Comparison of ENCODE assay signal across 7 cellular contexts in genomic region chr4:8654139-8654538, GRCh38.
A peak's percentile ranks its signal among the peaks of the same experiment; 100 is the strongest.
DNase-seq lines count a peak whose midpoint lies in the region; ATAC-seq, FAIRE-seq and TF ChIP-seq lines count a peak whose summit lies in the region.
"Not testable (repeated sequence)": the region's sequence is repeated elsewhere in the genome, so short reads cannot be mapped to it uniquely, and the experiment has no call there.

No MANE protein-coding gene starts in this region.

- H3K9me3 ChIP-seq in HEK293 (ENCODE audit: control insufficient read depth, insufficient read depth, low read depth, low read length); K562 (replicated peaks; ENCODE audit: control insufficient read depth, insufficient read depth, low read depth, low read length); upper lobe of right lung: not testable (repeated sequence)

- H3K27ac ChIP-seq in HEK293 (ENCODE audit: extremely low read depth, low read depth, low read length); K562 (ENCODE audit: extremely low read depth, low read depth, low read length); upper lobe of right lung: not testable (repeated sequence)

- in situ Hi-C loops in K562 (cut with MboI) = not testable (repeated sequence)

- POLR2A ChIA-PET in HEK293 (lab: Yijun Ruan, JAX); K562 (lab: Yijun Ruan, JAX): not testable (repeated sequence)

- H3K36me3 ChIP-seq in HEK293 (ENCODE audit: control insufficient read depth in 2 of 2, insufficient read depth in 1 of 2, low read length in 2 of 2); K562 (ENCODE audit: control insufficient read depth, insufficient read depth, low read length); upper lobe of right lung: not testable (repeated sequence)

- H3K79me2 ChIP-seq in K562 (ENCODE audit: control insufficient read depth, insufficient read depth, low read length) = not testable (repeated sequence)

- not testable (repeated sequence) for H3K4me1 ChIP-seq in HEK293 (ENCODE audit: control insufficient read depth, insufficient read depth, low read length); K562 (replicated peaks in 1 of 2; ENCODE audit: control insufficient read depth in 2 of 2, insufficient read depth in 2 of 2, low read length in 2 of 2); upper lobe of right lung

- DNase-seq in activated naive CD4-positive, alpha-beta T cell treated with anti-CD3 and anti-CD28 coated beads, Interleukin-2, amount 10 ng/mL, durations not matched to agents 7 days and 5 days = peak; percentile 12
- not testable (repeated sequence) for DNase-seq in K562 (ENCODE audit: extremely low read depth in 1 of 4, low spot score in 3 of 4)
- DNase-seq in ecto neural progenitor cell (ENCODE audit: low spot score) (peak; percentile 25), type B pancreatic cell (ENCODE audit: extremely low spot score, unreplicated experiment) (peak; percentile 6), upper lobe of right lung (peak; percentile 3)

- ATAC-seq in SK-N-SH treated with all-trans-retinoic acid at 6 μM for 48 hours, K562, upper lobe of right lung: not testable (repeated sequence)

- not testable (repeated sequence) for H3K4me3 ChIP-seq in HEK293 (ENCODE audit: low read depth, low read length); K562; upper lobe of right lung

- H3K4me3 Mint-ChIP-seq in activated naive CD4-positive, alpha-beta T cell treated with anti-CD3 and anti-CD28 coated beads, Interleukin-2, amount 10 ng/mL, durations not matched to agents 7 days and 5 days; type B pancreatic cell: not testable (repeated sequence)

- H3K4me2 ChIP-seq in K562 (ENCODE audit: insufficient read depth, low read length) = not testable (repeated sequence)

- not testable (repeated sequence) for TF ChIP-seq RAD21 in K562 (CRISPR knock-in tag; conservative IDR thresholded peaks at IDR 0.05 in 1 of 2, IDR thresholded peaks at IDR 0.05 in 1 of 2)

- TF ChIP-seq EP300 in K562 (IDR thresholded peaks at IDR 0.05; ENCODE audit: low read length) = not testable (repeated sequence)

- FAIRE-seq in K562 (lab: Jason Lieb, UNC) = not testable (repeated sequence)

- CTCF ChIA-PET in HEK293 (lab: Yijun Ruan, JAX) = interaction anchor here (0.6 kb wide), 1 partner anchor 263 kb away, joined by 3 read pairs; no protein-coding TSS in a partner anchor
- CTCF ChIA-PET in activated naive CD4-positive, alpha-beta T cell treated with anti-CD3 and anti-CD28 coated beads, Interleukin-2, amount 10 ng/mL, durations not matched to agents 7 days and 5 days (lab: Charles Lee); K562 (lab: Yijun Ruan, JAX; ENCODE audit: low intra/inter-chr PET ratio): not testable (repeated sequence)

- intact Hi-C loops in K562 (cut with micrococcal nuclease); upper lobe of right lung (cut with DNase I): not testable (repeated sequence)

- not testable (repeated sequence) for BruUV-seq in K562 (replicated peaks; lab: Mats Ljungman, UMichigan)

- H2AFZ ChIP-seq in K562 (ENCODE audit: low read depth, low read length) = not testable (repeated sequence)

- not testable (repeated sequence) for TF ChIP-seq CTCF in HEK293 (tag by site-specific recombination; IDR thresholded peaks at IDR 0.05); K562 (IDR thresholded peaks at IDR 0.05 in 2 of 3, conservative IDR thresholded peaks at IDR 0.05 in 1 of 3; ENCODE audit: insufficient read depth in 2 of 3, low read depth in 1 of 3, low read length in 3 of 3); type B pancreatic cell (conservative IDR thresholded peaks at IDR 0.05); upper lobe of right lung (IDR thresholded peaks at IDR 0.05)

- not testable (repeated sequence) for H3K9ac ChIP-seq in K562 (ENCODE audit: insufficient read depth in 1 of 2, low read depth in 2 of 2, low read length in 2 of 2)

- not testable (repeated sequence) for H3K9me3 Mint-ChIP-seq in activated naive CD4-positive, alpha-beta T cell treated with anti-CD3 and anti-CD28 coated beads, Interleukin-2, amount 10 ng/mL, durations not matched to agents 7 days and 5 days; type B pancreatic cell

- not testable (repeated sequence) for H3K4me1 Mint-ChIP-seq in activated naive CD4-positive, alpha-beta T cell treated with anti-CD3 and anti-CD28 coated beads, Interleukin-2, amount 10 ng/mL, durations not matched to agents 7 days and 5 days; type B pancreatic cell (ENCODE audit: unreplicated experiment)

- H4K20me1 ChIP-seq in K562 (replicated peaks; ENCODE audit: control insufficient read depth, insufficient read depth, low read length) = not testable (repeated sequence)

- H3K36me3 Mint-ChIP-seq in activated naive CD4-positive, alpha-beta T cell treated with anti-CD3 and anti-CD28 coated beads, Interleukin-2, amount 10 ng/mL, durations not matched to agents 7 days and 5 days; type B pancreatic cell: not testable (repeated sequence)

- H3K27me3 Mint-ChIP-seq in activated naive CD4-positive, alpha-beta T cell treated with anti-CD3 and anti-CD28 coated beads, Interleukin-2, amount 10 ng/mL, durations not matched to agents 7 days and 5 days = not testable (repeated sequence)
- peaks cover 39% of the 10 kb centered on the region for H3K27me3 Mint-ChIP-seq in type B pancreatic cell

- H3K27me3 ChIP-seq in K562 (ENCODE audit: control insufficient read depth in 2 of 2, insufficient read depth in 2 of 2, low read length in 2 of 2) = peaks cover 13 to 68% of the 10 kb centered on the region in 2 experiments; a peak in 4 of 5 replicates
- H3K27me3 ChIP-seq in upper lobe of right lung = not testable (repeated sequence)

- H3K27ac Mint-ChIP-seq in activated naive CD4-positive, alpha-beta T cell treated with anti-CD3 and anti-CD28 coated beads, Interleukin-2, amount 10 ng/mL, durations not matched to agents 7 days and 5 days; type B pancreatic cell: not testable (repeated sequence)

- WGBS in K562 (ENCODE audit: insufficient coverage, low coverage, missing lambda C conversion rate) = 2% methylated on average over 5 of the region's 5 CpGs

- H3K9me1 ChIP-seq in K562 (ENCODE audit: control insufficient read depth, insufficient read depth, low read length) = not testable (repeated sequence)

- TF ChIP-seq POLR2A in K562 (conservative IDR thresholded peaks at IDR 0.05) = not testable (repeated sequence)

TF ChIP-seq in HEK293, 187 proteins besides CTCF, POLR2A, EP300 and RAD21:
- TF ChIP-seq ZNF157 (tag by site-specific recombination; IDR thresholded peaks at IDR 0.05) = peak; percentile 64
- peak; percentile 93 for TF ChIP-seq ZNF146 (tag by site-specific recombination; IDR thresholded peaks at IDR 0.05)
TF ChIP-seq in HEK293: peak in this region for 2; not testable (repeated sequence) for 185.

TF ChIP-seq in SK-N-SH treated with all-trans-retinoic acid at 6 μM for 48 hours, 23 proteins besides CTCF, POLR2A, EP300 and RAD21:
- TF ChIP-seq ZNF8 (CRISPR knock-in tag; IDR thresholded peaks at IDR 0.05) = peak; percentile 28; the same call in 1 of the 2 replicates

TF ChIP-seq in K562, 482 proteins besides CTCF, POLR2A, EP300 and RAD21:
- TF ChIP-seq ZNF146 (CRISPR knock-in tag; IDR thresholded peaks at IDR 0.05; ENCODE audit: unreplicated experiment) = peak; percentile 56
